In the genomic region with DNA sequence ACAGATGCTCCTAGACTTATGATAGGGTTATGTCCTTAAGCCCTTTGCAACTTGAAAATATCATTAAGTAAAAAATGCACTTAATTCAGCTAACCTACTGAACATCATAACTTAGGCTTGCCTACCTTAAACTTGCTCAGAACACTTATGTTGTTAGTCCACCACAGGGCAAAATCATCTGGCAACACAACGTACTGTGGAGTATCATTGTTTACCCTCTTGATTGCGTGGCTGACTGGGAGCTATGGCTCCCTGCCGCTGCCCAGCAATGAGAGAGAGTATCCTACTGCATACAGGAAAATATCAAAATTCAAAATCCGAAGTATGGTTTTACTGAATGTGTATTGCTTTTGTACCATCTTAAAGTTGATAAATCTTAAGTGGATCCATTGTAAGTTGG, we compare ENCODE assay signal across 7 cellular contexts.
"Had no signal": no experiment of that assay in that cellular context is flagged by ENCODE, and none has a peak within 500 bp of the region (broad histone marks: within the 10 kb centered on the region; RNA-seq: fewer than 3 reads in every experiment).

No MANE protein-coding gene starts in this region.

- H3K27ac ChIP-seq: GM23248 had no signal

- DNase-seq: GM23248, GOT3, H9, HCEC 1CT, KBM-7 had no signal

- H2AFZ ChIP-seq: GM23248 had no signal

- H3K4me3 ChIP-seq: GM23248 had no signal

- H3K9ac ChIP-seq: GM23248 had no signal

- FAIRE-seq: H54, HepG2 had no signal
